1 cellular context compared by ENCODE assay signal in genomic region chr7:75415829-75416373, GRCh38. TPM values are rescaled to one million over a fixed set of nuclear protein-coding genes. Genes with fewer than 3 reads are reported as not detected.
"Had no signal": no experiment of that assay in that cellular context is flagged by ENCODE, and none has a peak within 500 bp of the region (broad histone marks: within the 10 kb centered on the region; RNA-seq: fewer than 3 reads in every experiment).

No MANE protein-coding gene starts in this region.

RNA-seq across cellular contexts. Expression of gene TRIM73, which starts 20.5 kb away (rescaled TPM):
- total RNA-seq: HT1080 had no signal
